In the genomic region with DNA sequence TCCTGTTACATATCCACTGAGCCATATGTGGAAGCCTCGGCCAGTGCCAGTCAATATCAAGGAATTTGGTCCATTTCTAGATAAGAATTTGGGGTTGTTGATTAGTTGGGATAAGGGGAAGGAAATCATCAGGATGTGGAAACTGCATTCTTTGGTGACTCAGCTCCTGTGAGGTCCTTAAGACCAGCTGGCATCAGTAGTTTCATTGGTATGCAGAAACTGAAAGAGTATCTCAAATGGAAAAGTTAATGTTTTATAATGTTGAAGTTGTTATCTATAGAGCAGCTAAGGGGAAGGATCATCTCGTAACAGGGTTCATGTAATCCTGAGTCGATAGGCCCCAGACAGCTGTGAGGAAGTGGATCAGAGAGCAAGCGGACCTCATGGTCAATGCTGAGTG, we compare ENCODE assay signal across 11 cellular contexts. TPM values are rescaled to one million over a fixed set of nuclear protein-coding genes. Genes with fewer than 3 reads are reported as not detected.
A peak's percentile ranks its signal among the peaks of the same experiment; 100 is the strongest.
DNase-seq lines count a peak whose midpoint lies in the region; ATAC-seq lines count a peak whose summit lies in the region.
"Had no signal": no experiment of that assay in that cellular context is flagged by ENCODE, and none has a peak within 500 bp of the region (broad histone marks: within the 10 kb centered on the region; RNA-seq: fewer than 3 reads in every experiment).

No MANE protein-coding gene starts in this region.

- DNase-seq in NOMO-1 treated with DMSO at 0.1 percent for 48 hours (lab: John Stamatoyannopoulos, UW; ENCODE audit: unreplicated experiment) (peak; percentile 64), NOMO-1 treated with dmso at 0.1 percent for 144 hours (lab: John Stamatoyannopoulos, UW; ENCODE audit: unreplicated experiment) (no peak), T1000 (lab: John Stamatoyannopoulos, UW) (peak; percentile 18), glomerular endothelial cell (ENCODE audit: extremely low read depth, low read depth, low spot score) (peak; percentile 80), stromal cell of bone marrow (ENCODE audit: low read depth) (peak; percentile 46), NCI-H1417 (lab: John Stamatoyannopoulos, UW) (no peak)
- DNase-seq: 8988T; activated T-cell treated with anti-CD3 and anti-CD28 coated beads, Interleukin-2, amount 50 U/mL, for 72 hours; NCI-H82 had no signal

- no peak for ATAC-seq in GM21723 (IDR thresholded peaks at IDR 0.05; ENCODE audit: unreplicated experiment)
- ATAC-seq in HG03565 (IDR thresholded peaks at IDR 0.05; ENCODE audit: unreplicated experiment), result no peak
- ATAC-seq: activated T-cell treated with anti-CD3 and anti-CD28 coated beads, Interleukin-2, amount 50 U/mL, for 72 hours had no signal

RNA-seq across cellular contexts. Expression of a gene that starts 52.5 kb away (rescaled TPM):
- total RNA-seq in glomerular endothelial cell, result 160 and 166 TPM in 2 replicates

Comparison
In these comparisons a context has a peak if more than half of its experiments do, and no peak if none do; other contexts are left out.
1. DNase-seq: peak in NOMO-1 treated with DMSO at 0.1 percent for 48 hours (single experiment), T1000 (single experiment), glomerular endothelial cell (single experiment) and stromal cell of bone marrow (single experiment); none in NOMO-1 treated with dmso at 0.1 percent for 144 hours (single experiment) and NCI-H1417 (0 of 3).